In the genomic region with DNA sequence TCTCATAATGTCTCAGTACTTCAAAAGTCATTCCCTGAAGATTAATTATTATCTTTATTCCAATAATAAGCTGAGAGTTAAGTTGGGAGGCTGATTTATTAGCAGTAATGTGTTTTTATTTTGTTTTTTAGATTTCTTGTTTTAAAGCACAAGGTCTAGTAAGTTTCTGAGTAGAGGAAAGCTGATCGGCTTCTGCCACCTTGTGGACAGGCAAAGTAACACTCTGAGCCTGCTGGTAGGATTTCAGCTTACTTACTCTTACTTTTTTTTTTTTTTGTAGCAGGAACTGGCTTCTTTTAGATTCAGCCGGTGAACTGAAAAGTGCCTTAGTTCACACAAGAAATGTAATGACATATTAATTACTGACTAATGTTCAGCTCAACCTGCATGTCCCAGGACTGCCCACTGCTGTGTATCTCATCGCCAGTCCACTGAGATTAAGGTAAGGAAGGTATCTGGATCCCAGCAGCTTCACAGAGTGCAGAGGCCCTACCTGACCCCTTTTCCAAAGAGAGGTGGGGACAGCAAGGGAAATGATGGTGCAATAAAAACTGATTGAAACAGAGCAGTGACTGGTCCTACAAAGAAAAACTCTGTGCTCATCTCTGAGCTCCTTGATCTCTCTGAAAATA, we compare ENCODE assay signal across 8 cellular contexts.
DNase-seq lines count a peak whose midpoint lies in the region; ATAC-seq, FAIRE-seq and TF ChIP-seq lines count a peak whose summit lies in the region.

No MANE protein-coding gene starts in this region.

- TF ChIP-seq POLR2A in Peyer's patch (IDR thresholded peaks at IDR 0.05) = no peak

- H3K27ac ChIP-seq in Peyer's patch = no peak overlapping the region

- H3K9me3 ChIP-seq in Peyer's patch = no peaks in the 10 kb centered on the region

- TF ChIP-seq CTCF in Peyer's patch (IDR thresholded peaks at IDR 0.05) = peak in 5 of 6 experiments; percentile 25 to 78 (median 74)

- no peaks in the 10 kb centered on the region for H3K4me1 ChIP-seq in Peyer's patch

- FAIRE-seq in HTR-8/SVneo (lab: Jason Lieb, UNC) = no peak

- peak; percentile 71 for DNase-seq in D341Med (ENCODE audit: low spot score)
- peak; percentile 29 for DNase-seq in HTR-8/SVneo (ENCODE audit: insufficient read length, low spot score)
- DNase-seq in Peyer's patch = peak in 2 of 3 donors; percentile 51 to 63
- DNase-seq in brain pericyte (ENCODE audit: low read depth, low spot score) = peak; percentile 47
- DNase-seq in inferior parietal cortex (ENCODE audit: extremely low spot score) = peak; percentile 70
- peak in 3 of 4 experiments; percentile 3 to 20 (median 16) for DNase-seq in stimulated activated CD4-positive, alpha-beta T cell treated with anti-CD3 and anti-CD28 coated beads, Interleukin-1b, Interleukin-23, amount 100 ng/mL, for 24 hours (ENCODE audit: low read depth in 4 of 4, low spot score in 1 of 4)

- ATAC-seq in GM19395 (IDR thresholded peaks at IDR 0.05; ENCODE audit: unreplicated experiment) (peak; percentile 87), GM21737 (IDR thresholded peaks at IDR 0.05; ENCODE audit: unreplicated experiment) (no peak)

- no peaks in the 10 kb centered on the region for H3K27me3 ChIP-seq in Peyer's patch

- H3K4me3 ChIP-seq in Peyer's patch = no peak overlapping the region

- peaks cover 0 to 5% (median 0%) of the 10 kb centered on the region in 3 donors for H3K36me3 ChIP-seq in Peyer's patch

Comparison
In these comparisons a context has a peak if more than half of its experiments do, and no peak if none do; other contexts are left out.
1. DNase-seq: peak in every context shown above with its lines; median percentile 71 in D341Med; 70 in inferior parietal cortex; 57 in Peyer's patch; 47 in brain pericyte; 29 in HTR-8/SVneo; 16 in stimulated activated CD4-positive, alpha-beta T cell treated with anti-CD3 and anti-CD28 coated beads, Interleukin-1b, Interleukin-23, amount 100 ng/mL, for 24 hours.